Comparison of ENCODE assay signal across 31 cellular contexts in the genomic region with DNA sequence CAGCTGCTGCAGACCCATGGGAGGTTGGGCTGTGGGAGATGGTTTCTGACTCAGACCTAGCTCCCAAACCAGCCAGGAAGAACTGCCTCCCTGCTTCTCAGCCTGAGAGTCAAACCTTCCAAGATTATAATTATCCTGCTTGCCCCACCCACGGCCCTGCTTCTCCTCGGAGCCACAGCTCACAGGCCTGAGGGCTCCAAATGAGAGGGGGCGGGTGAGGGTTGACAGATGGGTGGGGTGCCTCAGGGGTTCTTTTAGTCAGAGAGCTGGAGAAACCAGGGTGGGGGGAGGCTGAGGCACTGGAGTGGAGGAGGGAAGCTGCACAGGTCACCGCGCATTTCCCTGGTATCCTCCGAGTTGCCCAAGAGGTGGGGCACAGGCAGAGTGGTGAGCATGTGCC. TPM values are rescaled to one million over a fixed set of nuclear protein-coding genes. Genes with fewer than 3 reads are reported as not detected.
"Had no signal": no experiment of that assay in that cellular context is flagged by ENCODE, and none has a peak within 500 bp of the region (broad histone marks: within the 10 kb centered on the region; RNA-seq: fewer than 3 reads in every experiment).

No MANE protein-coding gene starts in this region.

- ATAC-seq: heart right ventricle; left colon; left lung; lower lobe of right lung; natural killer cell; right cardiac atrium; stimulated activated memory B cell treated with anti-CD40 and anti-IgM and Interleukin-4, amounts not matched to agents 10 μg/mL and 1 μg/mL and 100 μg/mL, for 72 hours; stimulated activated naive CD8-positive, alpha-beta T cell treated with anti-CD3 and anti-CD28 coated beads, Interleukin-15, amount 100 ng/mL, for 72 hours; upper lobe of right lung had no signal

- H3K4me1 ChIP-seq: heart right ventricle, left lung, lower lobe of right lung, neural progenitor cell, prostate gland, sigmoid colon, thyroid gland, upper lobe of right lung had no signal

- H3K36me3 ChIP-seq: heart right ventricle, left lung, lower lobe of right lung, neural progenitor cell, neutrophil, ovary, prostate gland, sigmoid colon, thyroid gland, upper lobe of right lung had no signal

- H3K4me3 ChIP-seq: heart right ventricle, hepatocyte, left lung, lower lobe of right lung, neural progenitor cell, ovary, prostate gland, sigmoid colon, thyroid gland, upper lobe of right lung had no signal

- H3K27ac Mint-ChIP-seq: mesothelial cell of epicardium; naive B cell; natural killer cell; nephron progenitor cell; neural progenitor cell; stimulated activated memory B cell treated with anti-CD40 and anti-IgM and Interleukin-4, amounts not matched to agents 10 μg/mL and 1 μg/mL and 100 μg/mL, for 72 hours; stimulated activated naive CD8-positive, alpha-beta T cell treated with anti-CD3 and anti-CD28 coated beads, Interleukin-15, amount 100 ng/mL, for 72 hours had no signal

- DNase-seq: heart right ventricle; islet precursor cell; left colon; left lung; lower lobe of right lung; mesendoderm; naive B cell; natural killer cell; nephron progenitor cell; ovary; retina; right cardiac atrium; sigmoid colon; small intestine; stimulated activated CD4-positive, alpha-beta T cell treated with anti-CD3 and anti-CD28 coated beads, Interleukin-1b, Interleukin-23, amount 100 ng/mL, for 48 hours; stimulated activated CD4-positive, alpha-beta T cell treated with anti-CD3 and anti-CD28 coated beads, Interleukin-2, amount 100 ng/mL, for 48 hours; stimulated activated CD4-positive, alpha-beta T cell treated with anti-CD3 and anti-CD28 coated beads, Interleukin-4, amount 100 ng/mL, for 4 hours; stimulated activated CD8-positive, alpha-beta memory T cell treated with anti-CD3 and anti-CD28 coated beads, Interleukin-4, amount 100 ng/mL, for 48 hours; stimulated activated naive CD4-positive, alpha-beta T cell treated with Interleukin-2 at 50 U/mL for 16 hours; stimulated activated naive CD8-positive, alpha-beta T cell treated with anti-CD3 and anti-CD28 coated beads, Interleukin-15, amount 100 ng/mL, for 72 hours; substantia nigra; thyroid gland; trophoblast cell; upper lobe of right lung had no signal

- H3K27ac ChIP-seq: heart right ventricle, hepatocyte, left lung, lower lobe of right lung, neural progenitor cell, neutrophil, ovary, prostate gland, sigmoid colon, thyroid gland, upper lobe of right lung had no signal

- H3K4me3 Mint-ChIP-seq: mesothelial cell of epicardium; natural killer cell; nephron progenitor cell; neural progenitor cell; stimulated activated memory B cell treated with anti-CD40 and anti-IgM and Interleukin-4, amounts not matched to agents 10 μg/mL and 1 μg/mL and 100 μg/mL, for 72 hours; stimulated activated naive CD8-positive, alpha-beta T cell treated with anti-CD3 and anti-CD28 coated beads, Interleukin-15, amount 100 ng/mL, for 72 hours had no signal

- H3K27me3 ChIP-seq: heart right ventricle, hepatocyte, neural progenitor cell, neutrophil, ovary, sigmoid colon, thyroid gland, upper lobe of right lung had no signal

- H3K9me3 ChIP-seq: heart right ventricle, left lung, lower lobe of right lung, neutrophil, ovary, prostate gland, sigmoid colon, thyroid gland, upper lobe of right lung had no signal

- H3K36me3 Mint-ChIP-seq: mesothelial cell of epicardium; natural killer cell; neural progenitor cell; stimulated activated memory B cell treated with anti-CD40 and anti-IgM and Interleukin-4, amounts not matched to agents 10 μg/mL and 1 μg/mL and 100 μg/mL, for 72 hours had no signal

- H3K4me1 Mint-ChIP-seq: mesothelial cell of epicardium; natural killer cell; nephron progenitor cell; neural progenitor cell; stimulated activated memory B cell treated with anti-CD40 and anti-IgM and Interleukin-4, amounts not matched to agents 10 μg/mL and 1 μg/mL and 100 μg/mL, for 72 hours; stimulated activated naive CD8-positive, alpha-beta T cell treated with anti-CD3 and anti-CD28 coated beads, Interleukin-15, amount 100 ng/mL, for 72 hours had no signal

- H3K9me3 Mint-ChIP-seq: natural killer cell; stimulated activated memory B cell treated with anti-CD40 and anti-IgM and Interleukin-4, amounts not matched to agents 10 μg/mL and 1 μg/mL and 100 μg/mL, for 72 hours; stimulated activated naive CD8-positive, alpha-beta T cell treated with anti-CD3 and anti-CD28 coated beads, Interleukin-15, amount 100 ng/mL, for 72 hours had no signal

RNA-seq across cellular contexts. Expression of gene GRIN2A, which starts 28.8 kb away (rescaled TPM):
- total RNA-seq: mononuclear cell, natural killer cell had no signal
